Comparison of ENCODE assay signal across 20 cellular contexts in the genomic region with DNA sequence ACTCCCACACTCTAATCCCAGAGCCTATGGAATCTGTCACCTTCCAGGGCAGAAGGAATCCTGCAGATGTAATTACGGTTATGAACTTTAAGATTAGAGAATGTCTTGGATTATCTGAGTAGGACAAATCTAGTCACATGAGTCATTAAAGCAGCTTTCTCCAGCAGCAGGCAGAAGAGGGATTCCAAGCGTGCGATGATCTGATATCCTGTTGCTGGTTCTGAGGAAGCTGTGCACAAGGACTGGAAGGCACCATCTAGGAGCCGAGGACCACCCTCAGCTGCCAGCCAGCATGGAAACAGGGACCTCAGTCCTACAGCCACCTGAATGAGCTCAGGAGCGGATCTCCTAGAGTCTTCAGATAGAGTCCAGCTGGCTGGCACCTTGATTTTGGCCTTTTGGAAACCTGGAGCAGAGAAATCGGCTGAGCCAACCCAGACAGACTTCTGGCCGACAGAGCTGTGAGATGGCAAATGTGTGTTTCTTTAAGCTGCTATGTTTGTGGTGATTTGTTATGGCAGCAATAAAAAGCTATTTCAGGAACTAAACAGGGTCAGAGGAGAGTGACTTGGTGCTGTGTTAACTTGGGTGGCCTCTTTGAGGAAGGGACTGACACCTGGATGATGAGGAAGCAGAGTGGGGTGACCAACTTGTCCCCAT. TPM values are rescaled to one million over a fixed set of nuclear protein-coding genes. Genes with fewer than 3 reads are reported as not detected.
DNase-seq lines count a peak whose midpoint lies in the region; ATAC-seq, FAIRE-seq and TF ChIP-seq lines count a peak whose summit lies in the region.
"Had no signal": no experiment of that assay in that cellular context is flagged by ENCODE, and none has a peak within 500 bp of the region (broad histone marks: within the 10 kb centered on the region; RNA-seq: fewer than 3 reads in every experiment).

No MANE protein-coding gene starts in this region.

- no peaks in the 10 kb centered on the region for H3K79me2 ChIP-seq in K562 (ENCODE audit: control insufficient read depth, insufficient read depth, low read length)

- H3K9me3 ChIP-seq in K562 (replicated peaks; ENCODE audit: control insufficient read depth, insufficient read depth, low read depth, low read length) (no peaks in the 10 kb centered on the region), mucosa of descending colon (no peaks in the 10 kb centered on the region)
- H3K9me3 ChIP-seq: gastrocnemius medialis, prostate gland, suprapubic skin had no signal

- in situ Hi-C loops in K562 (cut with MboI) = no loop called here

- intact Hi-C loops in K562 (cut with micrococcal nuclease) = no loop called here
- intact Hi-C loops in mucosa of descending colon (cut with DNase I, micrococcal nuclease) = no loop called here

- POLR2A ChIA-PET in K562 (lab: Yijun Ruan, JAX) = interaction anchor here (0.6 to 1.2 kb wide), 9 partner anchors 8 to 918 kb away, joined by 3 to 5 read pairs (median 3); no protein-coding TSS in a partner anchor

- peaks cover 3 to 5% of the 10 kb centered on the region in 2 experiments; a peak in 3 of 5 replicates for H3K4me1 ChIP-seq in K562 (replicated peaks in 1 of 2; ENCODE audit: control insufficient read depth in 2 of 2, insufficient read depth in 2 of 2, low read length in 2 of 2)
- H3K4me1 ChIP-seq in mucosa of descending colon (ENCODE audit: low read depth) = peaks cover 46% of the 10 kb centered on the region
- H3K4me1 ChIP-seq: gastrocnemius medialis, prostate gland, suprapubic skin had no signal

- H3K27ac ChIP-seq in K562 (ENCODE audit: extremely low read depth, low read depth, low read length) = no peak overlapping the region
- H3K27ac ChIP-seq: gastrocnemius medialis, prostate gland, suprapubic skin had no signal

- 0 out of 2 replicates have a peak, but pooled peaks cover 2% of the 10 kb centered on the region for H4K20me1 ChIP-seq in K562 (replicated peaks; ENCODE audit: control insufficient read depth, insufficient read depth, low read length)

- no peak for TF ChIP-seq EP300 in K562 (IDR thresholded peaks at IDR 0.05; ENCODE audit: low read length)

- TF ChIP-seq RAD21 in K562 (CRISPR knock-in tag; conservative IDR thresholded peaks at IDR 0.05 in 1 of 2, IDR thresholded peaks at IDR 0.05 in 1 of 2) = no peak

- H3K9me1 ChIP-seq in K562 (ENCODE audit: control insufficient read depth, insufficient read depth, low read length) = peaks cover 5% of the 10 kb centered on the region

- H2AFZ ChIP-seq in K562 (ENCODE audit: low read depth, low read length) = no peak overlapping the region

- WGBS in K562 (ENCODE audit: insufficient coverage, low coverage, missing lambda C conversion rate) = 5% methylated on average over 7 of the region's 7 CpGs

- no TSS peak for BruUV-seq in K562 (replicated peaks; lab: Mats Ljungman, UMichigan)

- ATAC-seq in K562 (no peak), mucosa of descending colon (peak; percentile 79), HG03045 (IDR thresholded peaks at IDR 0.05; ENCODE audit: unreplicated experiment) (no peak), GM18873 (IDR thresholded peaks at IDR 0.05; ENCODE audit: low FRiP score, unreplicated experiment) (no peak)
- ATAC-seq: gastrocnemius medialis had no signal

- TF ChIP-seq CTCF in K562 (IDR thresholded peaks at IDR 0.05 in 2 of 3, conservative IDR thresholded peaks at IDR 0.05 in 1 of 3; ENCODE audit: insufficient read depth in 2 of 3, low read depth in 1 of 3, low read length in 3 of 3) = no peak
- no peak for TF ChIP-seq CTCF in mucosa of descending colon (IDR thresholded peaks at IDR 0.05)

- peak; percentile 56 for FAIRE-seq in K562 (lab: Jason Lieb, UNC)

- H3K36me3 ChIP-seq in K562 (ENCODE audit: control insufficient read depth, insufficient read depth, low read length) (no peaks in the 10 kb centered on the region), mucosa of descending colon (ENCODE audit: low read depth) (no peaks in the 10 kb centered on the region)
- H3K36me3 ChIP-seq: gastrocnemius medialis, prostate gland, suprapubic skin had no signal

- no peak for TF ChIP-seq POLR2A in K562 (conservative IDR thresholded peaks at IDR 0.05)

- CTCF ChIA-PET in K562 (lab: Yijun Ruan, JAX; ENCODE audit: low intra/inter-chr PET ratio) = interaction anchor here (0.7 kb wide), 1 partner anchor 20 kb away, joined by 3 read pairs; no protein-coding TSS in a partner anchor

- DNase-seq in AG20443 (ENCODE audit: low spot score) = peak; percentile 50
- DNase-seq in GM03348 (ENCODE audit: low spot score) = peak; percentile 28
- DNase-seq in K562 (ENCODE audit: extremely low read depth in 1 of 4, low spot score in 3 of 4) = no peak
- peak in 1 of 3 donors; percentile 43 for DNase-seq in mucosa of descending colon
- no peak for DNase-seq in NCI-H524 treated with DMSO at 0.1 percent for 48 hours (lab: John Stamatoyannopoulos, UW)
- DNase-seq in RKO (ENCODE audit: low spot score) = no peak
- DNase-seq: activated CD4-positive, alpha-beta T cell treated with anti-CD3 and anti-CD28 coated beads, Interleukin-2, amount 10 ng/mL, durations not matched to agents 7 days and 5 days; activated gamma-delta T cell; CD8-positive, alpha-beta memory T cell; gastrocnemius medialis; HCEC 1CT; kidney glomerular epithelial cell; OCI-M1; SIG-M5; stimulated activated CD4-positive, alpha-beta T cell treated with anti-CD3 and anti-CD28 coated beads, Interleukin-12 subunit alpha, Interleukin-12 subunit beta, amount 100 ng/mL, for 4 hours had no signal

- H3K4me2 ChIP-seq in K562 (ENCODE audit: insufficient read depth, low read length) = no peak overlapping the region

- peaks cover 7 to 45% of the 10 kb centered on the region in 2 experiments; a peak in 4 of 5 replicates for H3K27me3 ChIP-seq in K562 (ENCODE audit: control insufficient read depth in 2 of 2, insufficient read depth in 2 of 2, low read length in 2 of 2)
- H3K27me3 ChIP-seq: dorsolateral prefrontal cortex had no signal

- no peak overlapping the region for H3K9ac ChIP-seq in K562 (ENCODE audit: insufficient read depth in 1 of 2, low read depth in 2 of 2, low read length in 2 of 2)

- H3K4me3 ChIP-seq in K562 (no peak overlapping the region), mucosa of descending colon (no peak overlapping the region)
- H3K4me3 ChIP-seq: dorsolateral prefrontal cortex, gastrocnemius medialis, prostate gland, suprapubic skin had no signal

TF ChIP-seq in K562, 482 proteins besides CTCF, POLR2A, EP300 and RAD21 (continues in another document):
- TF ChIP-seq GATAD2A (IDR thresholded peaks at IDR 0.05) = no peak
- no peak for TF ChIP-seq POLR3A (IDR thresholded peaks at IDR 0.05; ENCODE audit: borderline replicate concordance, extremely low read depth, insufficient read depth, insufficient read length)
- TF ChIP-seq FOSL1 (tag; conservative IDR thresholded peaks at IDR 0.05) = peak; percentile 72
- TF ChIP-seq JUND (IDR thresholded peaks at IDR 0.05; ENCODE audit: borderline replicate concordance, low read depth, low read length) = peak; percentile 69
- TF ChIP-seq JUND (tag; IDR thresholded peaks at IDR 0.05; ENCODE audit: borderline replicate concordance, low read depth, low read length) = no peak; the same call in 2 of the 3 replicates
- no peak for TF ChIP-seq TFAP4 (CRISPR knock-in tag; IDR thresholded peaks at IDR 0.05; ENCODE audit: borderline replicate concordance)
- TF ChIP-seq RCOR1 (IDR thresholded peaks at IDR 0.05; ENCODE audit: borderline replicate concordance in 1 of 2, low read depth in 2 of 2, low read length in 2 of 2) = peak in 1 of 2 experiments; percentile 83; a peak in 1 of 4 replicates
- TF ChIP-seq CBFA2T3 (IDR thresholded peaks at IDR 0.05) = peak; percentile 31; the same call in 1 of the 2 replicates
- TF ChIP-seq ZNF512 (tag; IDR thresholded peaks at IDR 0.05) = no peak
- TF ChIP-seq BHLHE40 (IDR thresholded peaks at IDR 0.05; ENCODE audit: low read length) = peak; percentile 70

RNA-seq across cellular contexts. Expression of gene LRRN2, which starts 34.5 kb away (rescaled TPM):
- total RNA-seq in K562 (2011; cell fraction: chromatin; rRNA removed; ENCODE audit: low replicate concordance) = 0.09 TPM in 1 of 2 replicates, not detected in the other
- 0.17 TPM in 1 of 2 replicates, not detected in the other for total RNA-seq in K562 (2011; cell fraction: nucleolus; rRNA removed)
- total RNA-seq in K562 (2011; cell fraction: nucleoplasm; rRNA removed) = not detected in 2 replicates
- total RNA-seq in K562 (2014; rRNA removed) = 0.05 TPM in 1 of 2 replicates, not detected in the other
- total RNA-seq in K562 (2014; rRNA removed; fragmentation: Illumina TruSeq; extraction: Trizol) = not detected in 2 replicates
- total RNA-seq in K562 (2015; rRNA removed; fragmentation: Illumina TruSeq; extraction: Trizol) = not detected in 2 replicates
- not detected in 2 replicates for total RNA-seq in K562 (2021)
- not detected in 2 replicates for polyA plus RNA-seq in K562 (2011; rRNA removed)
- polyA plus RNA-seq in K562 (2011; cell fraction: cytosol; rRNA removed) = 0.36 TPM in 1 of 2 replicates, not detected in the other
- not detected in 2 replicates for polyA plus RNA-seq in K562 (2011; cell fraction: nucleus; rRNA removed)
- 0.03 and 0.08 TPM in 2 replicates for polyA plus RNA-seq in K562 (2012)
- 0.06 TPM in 1 of 2 replicates, not detected in the other for polyA plus RNA-seq in K562 (2014; fragmentation: Illumina TruSeq; extraction: Trizol)
- not detected for polyA plus RNA-seq in K562 (2014; fragmentation: Nextera tagmentation; extraction: Ambion mirVana)
- not detected in 2 replicates for polyA plus RNA-seq in K562 (2014; rRNA removed)
- polyA minus RNA-seq in K562 (2011; rRNA and poly(A)+ RNA removed) = not detected in 2 replicates
- polyA minus RNA-seq in K562 (2011; cell fraction: cytosol; rRNA and poly(A)+ RNA removed) = not detected in 2 replicates
- polyA minus RNA-seq in K562 (2011; cell fraction: nucleus; rRNA and poly(A)+ RNA removed) = not detected in 2 replicates
- total RNA-seq in mucosa of descending colon = 10 to 100 TPM in 2 of 3 donors, 1 to 10 TPM in 1; 4.3 to 33.3 (median 26.4) TPM
- total RNA-seq: activated CD4-positive, alpha-beta T cell treated with anti-CD3 and anti-CD28 coated beads, Interleukin-2, amount 10 ng/mL, durations not matched to agents 7 days and 5 days; CD8-positive, alpha-beta memory T cell had no signal
- polyA plus RNA-seq: CD8-positive, alpha-beta memory T cell had no signal

Comparison
In these comparisons a context has a peak if more than half of its experiments do, and no peak if none do; other contexts are left out.
1. DNase-seq: peak in AG20443 (single experiment) and GM03348 (single experiment); none in K562 (0 of 4), NCI-H524 treated with DMSO at 0.1 percent for 48 hours (single experiment) and RKO (single experiment).
2. RNA of gene LRRN2, which starts 34.5 kb away (total RNA-seq): 4.3 to 33.3 TPM in mucosa of descending colon; 0.05 to 0.17 TPM in K562; every median in the first group is over 4 times any median in the second.